In the genomic region with DNA sequence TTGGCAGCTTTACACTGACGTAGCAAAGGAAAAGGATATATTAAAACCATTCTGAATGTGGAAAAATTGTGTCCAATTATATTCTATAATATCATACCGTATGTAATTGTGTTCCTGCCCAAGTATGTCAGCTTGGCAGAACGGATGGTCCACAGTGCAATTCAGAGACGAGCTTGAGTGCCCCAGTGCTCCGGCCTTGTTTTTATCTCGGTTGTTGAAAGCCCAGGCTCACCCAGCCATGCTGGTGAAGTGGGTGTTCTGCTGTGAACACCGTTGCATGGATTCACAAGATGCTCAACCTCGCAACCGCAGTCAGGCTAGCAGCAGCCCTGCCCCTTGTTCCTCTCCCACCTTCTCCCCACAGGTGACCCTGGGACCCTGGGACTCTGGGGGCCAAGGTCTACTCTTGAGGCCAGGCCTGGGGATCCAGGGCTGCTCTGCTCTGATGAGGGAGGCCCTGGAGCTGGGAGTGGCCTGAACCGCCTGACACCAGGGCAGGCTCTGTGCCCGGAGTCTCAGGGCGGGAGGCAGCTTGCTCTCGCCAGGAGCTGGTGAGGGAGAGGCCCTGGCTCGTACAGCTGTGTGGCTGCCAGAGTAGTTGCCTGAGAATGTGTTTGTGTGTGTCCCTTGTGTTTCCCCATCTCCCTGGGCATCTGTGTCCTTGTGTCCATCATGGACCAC, we compare ENCODE assay signal across 11 cellular contexts. TPM values are rescaled to one million over a fixed set of nuclear protein-coding genes. Genes with fewer than 3 reads are reported as not detected.
DNase-seq lines count a peak whose midpoint lies in the region; ATAC-seq and TF ChIP-seq lines count a peak whose summit lies in the region.
"Had no signal": no experiment of that assay in that cellular context is flagged by ENCODE, and none has a peak within 500 bp of the region (broad histone marks: within the 10 kb centered on the region; RNA-seq: fewer than 3 reads in every experiment).

No MANE protein-coding gene starts in this region.

- dilution Hi-C loops in IMR-90 (cut with HindIII; ENCODE audit: low sequenced_read_pairs, unreplicated experiment), result no loop called here

- intact Hi-C loops in IMR-90 (cut with micrococcal nuclease), result no loop called here
- intact Hi-C loops in right lobe of liver (cut with DNase I), result no loop called here
- intact Hi-C loops in spleen (cut with DNase I; ENCODE audit: low total_unique reads), result no loop called here

- no peaks in the 10 kb centered on the region for H3K27me3 ChIP-seq in IMR-90 (ENCODE audit: control insufficient read depth, insufficient read depth, low read length)
- no peaks in the 10 kb centered on the region for H3K27me3 ChIP-seq in right lobe of liver
- H3K27me3 ChIP-seq in spleen (replicated peaks in 1 of 7), result no peaks in the 10 kb centered on the region

- H3K4ac ChIP-seq in IMR-90 (ENCODE audit: low read depth, low read length), result no peak overlapping the region

- H3K4me3 ChIP-seq in IMR-90 (ENCODE audit: insufficient read depth, low read depth, low read length) (no peak overlapping the region), epithelial cell of esophagus (ENCODE audit: low read length) (no peak overlapping the region), right lobe of liver (no peak overlapping the region), spleen (no peak overlapping the region)

- no peak overlapping the region for H3K18ac ChIP-seq in IMR-90 (ENCODE audit: low read depth, low read length)

- no peak overlapping the region for H4K8ac ChIP-seq in IMR-90 (ENCODE audit: low read depth in 2 of 2, low read length in 2 of 2)

- H3K79me1 ChIP-seq in IMR-90 (ENCODE audit: low read depth in 1 of 2, low read length in 2 of 2), result peaks cover 58 to 98% of the 10 kb centered on the region in 2 experiments

- peaks cover 70% of the 10 kb centered on the region for H4K20me1 ChIP-seq in IMR-90 (ENCODE audit: insufficient read depth, low read length)

- H3K9me3 ChIP-seq in IMR-90 (ENCODE audit: control insufficient read depth, insufficient read depth, low read length), result no peaks in the 10 kb centered on the region
- no peaks in the 10 kb centered on the region for H3K9me3 ChIP-seq in right lobe of liver
- H3K9me3 ChIP-seq in spleen, result no peaks in the 10 kb centered on the region
- H3K9me3 ChIP-seq: Caco-2 had no signal

- no peak overlapping the region for H2BK15ac ChIP-seq in IMR-90 (ENCODE audit: low read depth, low read length)

- H3K4me1 ChIP-seq in IMR-90 (ENCODE audit: control insufficient read depth, insufficient read depth, low read length) (peaks cover 4% of the 10 kb centered on the region; the same call in 1 of the 2 replicates), right lobe of liver (peaks cover 2 to 80% (median 36%) of the 10 kb centered on the region in 4 donors), spleen (peaks cover 6 to 40% (median 20%) of the 10 kb centered on the region in 6 donors)

- no peak for TF ChIP-seq RAD21 in IMR-90 (IDR thresholded peaks at IDR 0.05; ENCODE audit: low read length)

- in situ Hi-C loops in IMR-90 (cut with MboI; ENCODE audit: low sequenced_read_pairs), result loop anchor here (25.0 kb wide), 1 partner anchor 420 kb away; a partner anchor contains a TSS

- 86% methylated on average over 4 of the region's 14 CpGs; no CpG with 5 or more reads in 1 of the 2 experiments for WGBS in IMR-90 (ENCODE audit: extremely low coverage in 2 of 2, insufficient read length in 1 of 2), 2 experiments
- 35% methylated on average over 3 of the region's 14 CpGs for WGBS in right lobe of liver (ENCODE audit: insufficient coverage, low coverage, low lambda C conversion rate, missing lambda C conversion rate)
- 60 to 90% (median 71%) methylated on average over 12 to 14 of the region's 14 CpGs for WGBS in spleen, 5 donors

- no peak overlapping the region for H2AK9ac ChIP-seq in IMR-90 (replicated peaks; ENCODE audit: low read depth, low read length, poor library complexity)

- no peak overlapping the region for H2AK5ac ChIP-seq in IMR-90 (ENCODE audit: low read depth, low read length)

- POLR2A ChIA-PET in IMR-90 (lab: Charles Lee; ENCODE audit: unreplicated experiment), result no interaction called here

- TF ChIP-seq CTCF in IMR-90 (conservative IDR thresholded peaks at IDR 0.05; ENCODE audit: low read depth, low read length) (no peak), epithelial cell of esophagus (IDR thresholded peaks at IDR 0.05; ENCODE audit: insufficient read depth, low read depth, low read length, missing control alignments) (no peak), right lobe of liver (IDR thresholded peaks at IDR 0.05) (no peak), spleen (IDR thresholded peaks at IDR 0.05 in 8 of 11, conservative IDR thresholded peaks at IDR 0.05 in 3 of 11) (no peak)

- no peak for TF ChIP-seq POLR2A in IMR-90 (IDR thresholded peaks at IDR 0.05; ENCODE audit: low read depth, low read length)
- no peak for TF ChIP-seq POLR2A in right lobe of liver (IDR thresholded peaks at IDR 0.05)
- TF ChIP-seq POLR2A in spleen (IDR thresholded peaks at IDR 0.05), result no peak

- H2BK5ac ChIP-seq in IMR-90 (ENCODE audit: low read depth, low read length, poor library complexity, severe bottlenecking), result no peak overlapping the region

- no peak overlapping the region for H2BK20ac ChIP-seq in IMR-90 (ENCODE audit: low read depth, low read length)

- DNase-seq in IMR-90, result no peak
- peak; percentile 51 for DNase-seq in epithelial cell of esophagus (ENCODE audit: low read depth)
- DNase-seq in right lobe of liver, result peak; percentile 90 to 96 (median 95)
- DNase-seq in spleen, result peak; percentile 83
- DNase-seq in activated CD8-positive, alpha-beta memory T cell treated with anti-CD3 and anti-CD28 coated beads for 24 hours, result no peak
- DNase-seq in AML-193 (lab: John Stamatoyannopoulos, UW), result no peak
- DNase-seq in NK-92 (lab: John Stamatoyannopoulos, UW; ENCODE audit: unreplicated experiment), result no peak
- DNase-seq: activated B cell treated with CpG ODN at 0.5 μM for 24 hours; activated naive CD8-positive, alpha-beta T cell treated with anti-CD3 and anti-CD28 coated beads, Interleukin-2, amount 10 ng/mL, durations not matched to agents 7 days and 5 days; Caco-2 had no signal

- H3K36me3 ChIP-seq in IMR-90 (ENCODE audit: control insufficient read depth, insufficient read depth, low read length) (peaks cover 28% of the 10 kb centered on the region), right lobe of liver (no peaks in the 10 kb centered on the region), spleen (no peaks in the 10 kb centered on the region)

- H3K14ac ChIP-seq in IMR-90 (replicated peaks; ENCODE audit: low read depth, low read length), result no peak overlapping the region

- no peak overlapping the region for H2AFZ ChIP-seq in IMR-90 (replicated peaks; ENCODE audit: low read length, poor library complexity)

- H3K27ac ChIP-seq in IMR-90 (ENCODE audit: insufficient read depth, low read length) (no peak overlapping the region), right lobe of liver (peak overlapping the region in 1 of 3 donors; percentile 47), spleen (peak overlapping the region in 7 of 8 donors; percentile 48 to 79 (median 74))

- no peak overlapping the region for H4K5ac ChIP-seq in IMR-90 (ENCODE audit: low read depth, low read length)

- ATAC-seq in IMR-90 (ENCODE audit: low read depth), result peak; percentile 36
- ATAC-seq in right lobe of liver, result peak; percentile 67 to 75 (median 68)
- no peak for ATAC-seq in GM18867 (IDR thresholded peaks at IDR 0.05; ENCODE audit: unreplicated experiment)

- BruUV-seq in IMR-90 (replicated peaks; lab: Mats Ljungman, UMichigan), result no TSS peak

- H3K4me2 ChIP-seq in IMR-90 (ENCODE audit: low read depth, low read length), result no peak overlapping the region

- H3K23ac ChIP-seq in IMR-90 (ENCODE audit: low read depth, low read length), result no peak overlapping the region

- H4K91ac ChIP-seq in IMR-90 (ENCODE audit: insufficient read depth, low read depth, low read length), result no peak overlapping the region

- peaks cover 35% of the 10 kb centered on the region for H3K9me1 ChIP-seq in IMR-90 (ENCODE audit: insufficient read depth, low read length)

- no peak overlapping the region for H2BK120ac ChIP-seq in IMR-90 (ENCODE audit: low read depth, low read length)

- CTCF ChIA-PET in IMR-90 (lab: Yijun Ruan, JAX), result interaction anchor here (1.4 kb wide), 1 partner anchor 12 kb away, joined by 5 read pairs; no protein-coding TSS in a partner anchor

- H3K9ac ChIP-seq in IMR-90 (ENCODE audit: low read depth, low read length), result no peak overlapping the region

- no peak overlapping the region for H3K56ac ChIP-seq in IMR-90 (ENCODE audit: extremely low read depth, insufficient read depth, low read length)

TF ChIP-seq in IMR-90, 13 proteins besides CTCF, POLR2A, EP300 and RAD21:
- no peak for TF ChIP-seq CEBPB (IDR thresholded peaks at IDR 0.05; ENCODE audit: low read depth, low read length)
- no peak for TF ChIP-seq MXI1 (IDR thresholded peaks at IDR 0.05; ENCODE audit: borderline replicate concordance, low read depth, low read length)
- no peak for TF ChIP-seq MAZ (IDR thresholded peaks at IDR 0.05; ENCODE audit: borderline replicate concordance, low read depth, low read length)
- no peak for TF ChIP-seq NFE2L2 (IDR thresholded peaks at IDR 0.05; ENCODE audit: low read depth, low read length)
- no peak for TF ChIP-seq MAFK (IDR thresholded peaks at IDR 0.05; ENCODE audit: low read depth, low read length)
- TF ChIP-seq CHD1 (IDR thresholded peaks at IDR 0.05; ENCODE audit: low read depth, low read length), result no peak
- TF ChIP-seq BHLHE40 (IDR thresholded peaks at IDR 0.05; ENCODE audit: low read depth, low read length), result no peak
- no peak for TF ChIP-seq RFX5 (IDR thresholded peaks at IDR 0.05; ENCODE audit: low read depth, low read length)

RNA-seq across cellular contexts. Expression of a gene that starts 11.2 kb away (rescaled TPM):
- total RNA-seq in IMR-90 (2012; rRNA removed) (25.8 and 27.8 TPM in 2 replicates), right lobe of liver (100 to 1,000 TPM in 4 of 6 experiments, 10 to 100 TPM in 2; 97.1 to 252 (median 160) TPM), spleen (10 to 100 TPM in 6 of 7 donors, 1 to 10 TPM in 1; 8.3 to 25.0 (median 14.8) TPM)
- polyA plus RNA-seq in IMR-90 (2012; rRNA removed) (92.3 and 103 TPM in 2 replicates), spleen (1 to 10 TPM; 2.7 to 3.9 (median 3.5) TPM)
- polyA plus RNA-seq in IMR-90 (2012; cell fraction: cytosol; rRNA removed), result 46.4 and 102 TPM in 2 replicates
- polyA plus RNA-seq in IMR-90 (2012; cell fraction: nucleus; rRNA removed; ENCODE audit: low replicate concordance), result 122 and 210 TPM in 2 replicates
- total RNA-seq: activated B cell treated with CpG ODN at 0.5 μM for 24 hours had no signal

Comparison
In these comparisons a context has a peak if more than half of its experiments do, and no peak if none do; other contexts are left out.
1. DNase-seq: peak in epithelial cell of esophagus (single experiment), right lobe of liver (3 of 3) and spleen (single experiment); none in IMR-90 (single experiment), activated CD8-positive, alpha-beta memory T cell treated with anti-CD3 and anti-CD28 coated beads for 24 hours (single experiment), AML-193 (0 of 2) and NK-92 (single experiment).